ENCODE assay signal across 23 cellular contexts in the genomic region with DNA sequence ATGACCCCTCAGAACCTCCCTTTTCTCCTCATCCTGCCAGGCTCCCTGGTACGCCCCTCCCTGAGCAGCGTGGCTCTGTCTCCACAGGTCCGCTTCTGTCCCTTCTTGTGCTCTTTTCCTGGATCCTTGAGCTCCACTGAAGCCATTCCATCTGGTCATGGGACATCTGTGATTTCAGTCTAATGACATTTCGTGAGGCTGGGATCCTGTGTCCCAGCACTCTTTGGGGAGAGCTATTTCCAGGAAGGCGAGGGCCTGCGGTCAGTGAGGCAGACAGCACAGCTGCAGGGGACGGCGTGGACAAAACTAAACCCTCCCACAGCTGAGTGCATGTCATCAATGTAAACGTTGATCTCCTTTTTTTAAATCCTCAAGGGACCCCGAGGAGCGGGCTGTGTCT.
A peak's percentile ranks its signal among the peaks of the same experiment; 100 is the strongest.
DNase-seq lines count a peak whose midpoint lies in the region; ATAC-seq and TF ChIP-seq lines count a peak whose summit lies in the region.
"Had no signal": no experiment of that assay in that cellular context is flagged by ENCODE, and none has a peak within 500 bp of the region (broad histone marks: within the 10 kb centered on the region; RNA-seq: fewer than 3 reads in every experiment).

No MANE protein-coding gene starts in this region.

- H3K9me3 ChIP-seq in BLaER1: peaks cover 3% of the 10 kb centered on the region; the same call in 1 of the 2 replicates
- H3K9me3 ChIP-seq in trophoblast cell (ENCODE audit: insufficient read depth, low read depth, low read length): no peaks in the 10 kb centered on the region
- H3K9me3 ChIP-seq in MM.1S (replicated peaks; ENCODE audit: insufficient read depth, low read length): no peaks in the 10 kb centered on the region
- H3K9me3 ChIP-seq: A549, BE2C, suprapubic skin had no signal

- TF ChIP-seq CTCF in brain (conservative IDR thresholded peaks at IDR 0.05) (no peak), MM.1S (IDR thresholded peaks at IDR 0.05; ENCODE audit: low read length) (no peak), foreskin keratinocyte (conservative IDR thresholded peaks at IDR 0.05) (no peak)

- no peaks in the 10 kb centered on the region for H3K27me3 ChIP-seq in BLaER1
- H3K27me3 ChIP-seq in trophoblast cell (ENCODE audit: insufficient read depth, low read length): no peaks in the 10 kb centered on the region
- H3K27me3 ChIP-seq in MM.1S (replicated peaks; ENCODE audit: insufficient read depth, low read length): no peaks in the 10 kb centered on the region
- no peaks in the 10 kb centered on the region for H3K27me3 ChIP-seq in foreskin keratinocyte
- H3K27me3 ChIP-seq: BE2C, suprapubic skin had no signal

- ATAC-seq in GM21515 (IDR thresholded peaks at IDR 0.05; ENCODE audit: unreplicated experiment): no peak
- ATAC-seq in foreskin keratinocyte: no peak
- ATAC-seq: A549, natural killer cell had no signal

- H3K4me1 Mint-ChIP-seq in brain: peaks cover 73% of the 10 kb centered on the region
- H3K4me1 Mint-ChIP-seq: activated naive CD8-positive, alpha-beta T cell treated with anti-CD3 and anti-CD28 coated beads, Interleukin-2, amount 10 ng/mL, durations not matched to agents 7 days and 5 days; natural killer cell had no signal

- no peaks in the 10 kb centered on the region for H4K20me1 ChIP-seq in BLaER1
- H4K20me1 ChIP-seq in MM.1S (ENCODE audit: insufficient read depth, low read length): no peaks in the 10 kb centered on the region

- H2AK5ac ChIP-seq in trophoblast cell (ENCODE audit: low read length): peak overlapping the region; percentile 44

- WGBS in trophoblast cell (ENCODE audit: extremely low coverage, insufficient coverage, insufficient read length): no CpG with 5 or more reads among the region's 11 CpGs

- H3K4me1 ChIP-seq in BLaER1 (peaks cover 75% of the 10 kb centered on the region), trophoblast cell (ENCODE audit: control insufficient read depth in 1 of 2, insufficient read depth in 2 of 2, low read length in 2 of 2) (peaks cover 0 to 3% of the 10 kb centered on the region in 2 experiments), MM.1S (ENCODE audit: low read length) (no peaks in the 10 kb centered on the region), foreskin keratinocyte (no peaks in the 10 kb centered on the region)
- H3K4me1 ChIP-seq: A549, BE2C, suprapubic skin had no signal

- no peaks in the 10 kb centered on the region for H3K79me1 ChIP-seq in trophoblast cell (ENCODE audit: low read length)

- H3K4me3 Mint-ChIP-seq in brain: peak overlapping the region in 2 of 5 experiments; percentile 11 to 47
- H3K4me3 Mint-ChIP-seq: activated naive CD8-positive, alpha-beta T cell treated with anti-CD3 and anti-CD28 coated beads, Interleukin-2, amount 10 ng/mL, durations not matched to agents 7 days and 5 days; natural killer cell had no signal

- H3K36me3 Mint-ChIP-seq in brain: no peaks in the 10 kb centered on the region
- H3K36me3 Mint-ChIP-seq: activated naive CD8-positive, alpha-beta T cell treated with anti-CD3 and anti-CD28 coated beads, Interleukin-2, amount 10 ng/mL, durations not matched to agents 7 days and 5 days; natural killer cell had no signal

- no peak overlapping the region for H4K12ac ChIP-seq in trophoblast cell (ENCODE audit: low read depth, low read length)

- H3K9me2 ChIP-seq in MM.1S (replicated peaks; ENCODE audit: insufficient read depth, low read length): no peaks in the 10 kb centered on the region

- H3K27ac ChIP-seq in BLaER1 (peak overlapping the region; percentile 88), trophoblast cell (ENCODE audit: low read depth, low read length) (no peak overlapping the region), MM.1S (ENCODE audit: low read length) (no peak overlapping the region), foreskin keratinocyte (no peak overlapping the region)
- H3K27ac ChIP-seq: A549, RWPE1, suprapubic skin had no signal

- H3K4me3 ChIP-seq in BLaER1 (peak overlapping the region; percentile 37), trophoblast cell (ENCODE audit: low read depth, low read length) (no peak overlapping the region), MM.1S (ENCODE audit: low read length) (no peak overlapping the region)
- H3K4me3 ChIP-seq: A549, suprapubic skin had no signal

- H4K8ac ChIP-seq in trophoblast cell (ENCODE audit: low read depth, low read length): no peak overlapping the region

- no peaks in the 10 kb centered on the region for H3F3A ChIP-seq in MM.1S (ENCODE audit: insufficient read depth, low read length)

- no peak overlapping the region for H2BK120ac ChIP-seq in trophoblast cell (ENCODE audit: insufficient read depth, low read length, poor library complexity)

- H3K9me3 Mint-ChIP-seq in brain: peaks cover 0 to 4% (median 2%) of the 10 kb centered on the region in 5 experiments
- H3K9me3 Mint-ChIP-seq: activated naive CD8-positive, alpha-beta T cell treated with anti-CD3 and anti-CD28 coated beads, Interleukin-2, amount 10 ng/mL, durations not matched to agents 7 days and 5 days; activated T-helper 2 cell treated with anti-CD3 and anti-CD28 coated beads, Interferon-gamma antibody, Interleukin-2, Interleukin-4, amounts not matched to agents 10 μg/mL and 5 μg/mL and 100 μg/mL, durations not matched to agents 14 hours and 24 hours and 36 hours; natural killer cell had no signal

- H4K91ac ChIP-seq in trophoblast cell (ENCODE audit: low read depth, low read length): no peak overlapping the region

- H3K9ac ChIP-seq in BLaER1 (peak overlapping the region; percentile 73; the same call in 1 of the 2 replicates), trophoblast cell (ENCODE audit: low read length) (no peak overlapping the region), MM.1S (ENCODE audit: low read length) (no peak overlapping the region)

- no peak overlapping the region for H2BK12ac ChIP-seq in trophoblast cell (ENCODE audit: low read length)

- no peak overlapping the region for H3K4ac ChIP-seq in trophoblast cell (ENCODE audit: low read depth, low read length)

- H3K18ac ChIP-seq in trophoblast cell (ENCODE audit: low read length): no peak overlapping the region

- peak overlapping the region in 3 of 5 experiments; percentile 61 to 92 (median 87) for H3K27ac Mint-ChIP-seq in brain
- H3K27ac Mint-ChIP-seq: activated naive CD8-positive, alpha-beta T cell treated with anti-CD3 and anti-CD28 coated beads, Interleukin-2, amount 10 ng/mL, durations not matched to agents 7 days and 5 days; activated T-helper 2 cell treated with anti-CD3 and anti-CD28 coated beads, Interferon-gamma antibody, Interleukin-2, Interleukin-4, amounts not matched to agents 10 μg/mL and 5 μg/mL and 100 μg/mL, durations not matched to agents 14 hours and 24 hours and 36 hours; natural killer cell had no signal

- H2AFZ ChIP-seq in trophoblast cell (ENCODE audit: insufficient read depth, low read length, poor library complexity) (no peak overlapping the region), MM.1S (ENCODE audit: low read length) (no peak overlapping the region)

- H3K27me3 Mint-ChIP-seq in brain: peaks cover 4% of the 10 kb centered on the region

- no peak overlapping the region for H3K23ac ChIP-seq in trophoblast cell (ENCODE audit: low read length)

- H3K36me3 ChIP-seq in BLaER1 (no peaks in the 10 kb centered on the region), trophoblast cell (ENCODE audit: control insufficient read depth in 1 of 2, insufficient read depth in 2 of 2, low read length in 2 of 2) (no peaks in the 10 kb centered on the region), MM.1S (replicated peaks; ENCODE audit: insufficient read depth, low read length) (no peaks in the 10 kb centered on the region)
- H3K36me3 ChIP-seq: BE2C, suprapubic skin had no signal

- DNase-seq in hepatic stellate cell (ENCODE audit: low spot score) (peak; percentile 57), trophoblast cell (no peak), CD1c-positive myeloid dendritic cell (ENCODE audit: extremely low spot score) (no peak), MM.1S (no peak), foreskin keratinocyte (no peak)
- DNase-seq: activated CD4-positive, alpha-beta T cell treated with anti-CD3 and anti-CD28 coated beads, Interleukin-2, amount 50 U/mL, for 1 hour; activated CD8-positive, alpha-beta memory T cell treated with anti-CD3 and anti-CD28 coated beads, Interleukin-2, amount 50 U/mL, for 4 hours; activated naive CD8-positive, alpha-beta T cell treated with anti-CD3 and anti-CD28 coated beads, Interleukin-2, amount 10 ng/mL, durations not matched to agents 7 days and 5 days; BE2C; Calu3; cortex of kidney; EL; HCEC 1CT; kidney glomerular epithelial cell; natural killer cell; NCI-H2107 had no signal

- H2BK5ac ChIP-seq in trophoblast cell (ENCODE audit: low read depth, low read length, poor library complexity): no peak overlapping the region

- no peak overlapping the region for H3K14ac ChIP-seq in trophoblast cell (ENCODE audit: low read length)

- H3K79me2 ChIP-seq in trophoblast cell (ENCODE audit: control insufficient read depth, insufficient read depth, low read length, poor library complexity): no peaks in the 10 kb centered on the region
- H3K79me2 ChIP-seq in MM.1S (ENCODE audit: low read length): no peaks in the 10 kb centered on the region

- peak overlapping the region; percentile 84 for H3K4me2 ChIP-seq in BLaER1
- no peak overlapping the region for H3K4me2 ChIP-seq in trophoblast cell (ENCODE audit: low read length)
- H3K4me2 ChIP-seq in MM.1S (ENCODE audit: low read depth, low read length): no peak overlapping the region
- H3K4me2 ChIP-seq: A549 had no signal
